ENCODE assay signal across 18 cellular contexts in the genomic region with DNA sequence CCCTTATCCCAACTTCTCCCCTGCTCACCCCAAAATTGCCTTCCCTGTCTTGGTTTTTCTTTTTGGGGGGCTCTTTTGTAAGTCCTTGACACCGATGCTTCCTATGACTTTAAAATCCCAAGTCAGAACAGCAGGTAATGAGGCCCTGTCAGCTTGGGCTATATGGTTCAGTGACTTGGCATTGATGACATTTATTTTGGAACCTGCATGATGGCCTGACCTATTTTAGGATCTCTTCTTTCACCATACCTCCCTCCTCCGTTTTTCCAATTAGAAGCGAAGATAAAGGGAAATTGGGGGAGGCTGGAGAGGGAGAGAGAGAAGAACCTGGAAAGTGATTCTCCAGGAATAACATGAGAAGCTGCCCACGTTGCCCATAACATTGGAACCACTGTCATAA.
"Had no signal": no experiment of that assay in that cellular context is flagged by ENCODE, and none has a peak within 500 bp of the region (broad histone marks: within the 10 kb centered on the region; RNA-seq: fewer than 3 reads in every experiment).

No MANE protein-coding gene starts in this region.

- H3K4me1 ChIP-seq: suprapubic skin, uterus had no signal

- H3K4me3 ChIP-seq: left ventricle myocardium inferior, lung, mucosa of descending colon, ovary, skin epidermis, suprapubic skin, thoracic aorta, tibial artery, uterus had no signal

- H3K36me3 ChIP-seq: left ventricle myocardium inferior, ovary, suprapubic skin, thoracic aorta, tibial artery, uterus had no signal

- H3K27ac ChIP-seq: left ventricle myocardium inferior, ovary, skin epidermis, suprapubic skin, thoracic aorta, tibial artery, uterus had no signal

- DNase-seq: islet precursor cell; left ventricle myocardium inferior; mesendoderm; mucosa of descending colon; naive thymus-derived CD4-positive, alpha-beta T cell; right cardiac atrium; stimulated activated CD4-positive, alpha-beta T cell treated with anti-CD3 and anti-CD28 coated beads, Interleukin-4, amount 100 ng/mL, for 24 hours; stimulated activated naive CD4-positive, alpha-beta T cell; tibial artery; uterus had no signal

- ATAC-seq: mucosa of descending colon; naive thymus-derived CD4-positive, alpha-beta T cell; natural killer cell treated with Interleukin-12 subunit alpha and Interleukin-12 subunit beta and Interleukin-15 and Interleukin-18, amount 100 ng/mL, for 72 hours; right cardiac atrium; sciatic nerve; stimulated activated effector memory CD8-positive, alpha-beta T cell treated with anti-CD3 and anti-CD28 coated beads, Interleukin-12 subunit alpha, Interleukin-12 subunit beta, amount 100 ng/mL, for 72 hours had no signal

- H3K27me3 ChIP-seq: ovary, suprapubic skin, tibial artery, uterus had no signal

- H3K9me3 ChIP-seq: left ventricle myocardium inferior, ovary, suprapubic skin, thoracic aorta, tibial artery, uterus had no signal
